8 cellular contexts compared by ENCODE assay signal in the genomic region with DNA sequence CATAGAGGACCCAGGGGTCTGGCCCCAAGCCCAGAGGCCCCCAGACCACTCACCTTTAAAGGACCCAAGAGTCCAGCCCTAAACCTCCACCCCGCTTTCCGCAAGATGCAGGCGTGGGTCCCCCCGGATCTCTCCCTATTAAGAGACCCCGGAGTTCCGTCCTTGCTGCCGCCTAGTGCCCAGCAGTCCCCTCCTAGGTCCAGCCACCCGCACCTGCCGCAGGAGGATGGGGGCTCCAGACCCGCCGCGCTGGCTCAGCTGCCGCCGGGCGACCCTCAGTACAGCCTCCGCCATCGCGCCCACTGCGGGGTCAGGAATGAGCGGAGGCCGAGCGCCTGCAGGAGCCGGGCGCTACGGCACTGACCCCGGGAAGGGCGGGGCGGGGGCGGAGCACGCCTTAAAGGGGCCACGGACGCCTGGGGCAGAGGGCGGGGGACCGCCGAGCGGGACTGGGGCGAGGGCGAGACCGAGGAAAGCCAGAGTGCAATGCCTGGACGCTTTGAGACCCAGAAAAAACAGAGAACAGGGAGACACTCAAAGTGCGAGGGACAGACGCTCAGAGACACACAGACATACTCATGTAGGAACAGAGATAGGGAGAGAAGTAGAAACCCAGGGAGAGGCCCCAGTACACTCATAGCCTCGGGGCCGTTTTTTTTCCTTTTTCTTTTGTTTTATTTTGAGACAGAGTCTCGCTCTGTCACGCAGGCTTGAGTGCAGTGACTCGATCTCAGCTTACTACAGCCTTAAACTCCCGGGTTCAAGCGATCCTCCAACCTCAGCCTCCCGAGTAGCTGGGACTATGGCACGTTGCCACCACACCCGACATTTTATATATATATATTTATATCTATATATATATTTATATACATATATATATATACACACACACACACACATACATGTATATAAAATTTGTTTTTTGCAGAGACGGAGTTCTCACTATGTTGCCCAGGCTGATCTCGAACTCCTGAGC. TPM values are rescaled to one million over a fixed set of nuclear protein-coding genes. Genes with fewer than 3 reads are reported as not detected.
DNase-seq lines count a peak whose midpoint lies in the region; ATAC-seq and TF ChIP-seq lines count a peak whose summit lies in the region.

A gene with protein sequence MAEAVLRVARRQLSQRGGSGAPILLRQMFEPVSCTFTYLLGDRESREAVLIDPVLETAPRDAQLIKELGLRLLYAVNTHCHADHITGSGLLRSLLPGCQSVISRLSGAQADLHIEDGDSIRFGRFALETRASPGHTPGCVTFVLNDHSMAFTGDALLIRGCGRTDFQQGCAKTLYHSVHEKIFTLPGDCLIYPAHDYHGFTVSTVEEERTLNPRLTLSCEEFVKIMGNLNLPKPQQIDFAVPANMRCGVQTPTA (minus strand): TSS at position 318 of the 976 bp plus-strand sequence. CDS start 24 bp downstream, at position 294.

- H2AFZ ChIP-seq in Loucy (ENCODE audit: low read length) (peak within 1 kb of the TSS; percentile 94), parathyroid adenoma (peak within 1 kb of the TSS; percentile 96)

- H3K4me1 ChIP-seq in Loucy (ENCODE audit: insufficient read depth, low read length, poor library complexity, severe bottlenecking) (peaks cover 7% of the 10 kb centered on the region), adipocyte (ENCODE audit: control insufficient read depth, insufficient read depth, low read length) (peaks cover 27% of the 10 kb centered on the region), parathyroid adenoma (peaks cover 6% of the 10 kb centered on the region), upper lobe of right lung (peaks cover 30% of the 10 kb centered on the region)

- H3K27ac ChIP-seq in parathyroid adenoma, result peak within 1 kb of the TSS; percentile 58
- H3K27ac ChIP-seq in upper lobe of right lung, result peak within 1 kb of the TSS; percentile 90

- H3K79me2 ChIP-seq in Loucy (ENCODE audit: insufficient read depth, low read length) (peaks cover 37% of the 10 kb centered on the region), parathyroid adenoma (no peaks in the 10 kb centered on the region)

- H3K36me3 ChIP-seq in Loucy (ENCODE audit: insufficient read depth, low read length) (no peaks in the 10 kb centered on the region), adipocyte (ENCODE audit: control insufficient read depth, insufficient read depth, low read length, severe bottlenecking) (no peaks in the 10 kb centered on the region), parathyroid adenoma (ENCODE audit: control insufficient read depth, insufficient read depth, low read length) (no peaks in the 10 kb centered on the region), upper lobe of right lung (no peaks in the 10 kb centered on the region)

- H3K27me3 ChIP-seq in Loucy (ENCODE audit: insufficient read depth, low read length, poor library complexity, severe bottlenecking) (no peaks in the 10 kb centered on the region), adipocyte (replicated peaks; ENCODE audit: control insufficient read depth, insufficient read depth, low read length) (no peaks in the 10 kb centered on the region), parathyroid adenoma (ENCODE audit: control insufficient read depth, insufficient read depth, low read length) (no peaks in the 10 kb centered on the region), upper lobe of right lung (no peaks in the 10 kb centered on the region)

- no peaks in the 10 kb centered on the region for H3K9me3 ChIP-seq in Loucy (ENCODE audit: insufficient read depth, low read depth, low read length)
- H3K9me3 ChIP-seq in adipocyte (ENCODE audit: control insufficient read depth, low read length), result no peaks in the 10 kb centered on the region
- no peaks in the 10 kb centered on the region for H3K9me3 ChIP-seq in parathyroid adenoma (ENCODE audit: control insufficient read depth, low read length)
- no peaks in the 10 kb centered on the region for H3K9me3 ChIP-seq in upper lobe of right lung

- peaks cover 32% of the 10 kb centered on the region for H3K36me3 Mint-ChIP-seq in Calu3 (ENCODE audit: insufficient read depth, unreplicated experiment)

- BruUV-seq in Calu3 (replicated peaks; lab: Mats Ljungman, UMichigan), result no TSS peak

- H3K4me1 Mint-ChIP-seq in Calu3 (ENCODE audit: low read depth, unreplicated experiment), result peaks cover 19% of the 10 kb centered on the region

- no peaks in the 10 kb centered on the region for H3F3A ChIP-seq in Loucy (ENCODE audit: low read depth)

- peak within 1 kb of the TSS; percentile 96 for H3K4me3 Mint-ChIP-seq in Calu3 (ENCODE audit: low read depth, unreplicated experiment)

- no peaks in the 10 kb centered on the region for H3K9me2 ChIP-seq in Loucy (replicated peaks; ENCODE audit: low read depth, low read length)

- peak; percentile 86 for DNase-seq in Calu3
- peak; percentile 49 for DNase-seq in T follicular helper cell (ENCODE audit: low read depth)
- DNase-seq in adipocyte (ENCODE audit: low read depth), result peak; percentile 88
- DNase-seq in cardiac septum (ENCODE audit: low spot score), result peak; percentile 92
- peak; percentile 93 for DNase-seq in upper lobe of right lung

- CTCF ChIA-PET in Calu3 (lab: Charles Lee), result interaction anchor here (1.3 kb wide), 1 partner anchor 80 kb away, joined by 5 read pairs; no protein-coding TSS in a partner anchor

- peak; percentile 56 for ATAC-seq in GM21576 (IDR thresholded peaks at IDR 0.05; ENCODE audit: unreplicated experiment)
- peak; percentile 94 for ATAC-seq in upper lobe of right lung

- H3K4me2 ChIP-seq in Loucy (ENCODE audit: low read depth, low read length, poor library complexity, severe bottlenecking) (peak within 1 kb of the TSS; percentile 86), parathyroid adenoma (ENCODE audit: low read length) (peak within 1 kb of the TSS; percentile 94)

- H3K27ac Mint-ChIP-seq in Calu3 (ENCODE audit: unreplicated experiment), result peak within 1 kb of the TSS; percentile 79

- H3K9ac ChIP-seq in Loucy (ENCODE audit: low read depth, low read length, poor library complexity, severe bottlenecking) (peak within 1 kb of the TSS; percentile 87), adipocyte (ENCODE audit: low read length) (peak within 1 kb of the TSS; percentile 97), parathyroid adenoma (peak within 1 kb of the TSS; percentile 68)

- no peaks in the 10 kb centered on the region for H3K9me3 Mint-ChIP-seq in Calu3 (ENCODE audit: low read depth, unreplicated experiment)

- H3K4me3 ChIP-seq in Loucy (ENCODE audit: low read length, poor library complexity, severe bottlenecking), result peak within 1 kb of the TSS; percentile 91
- peak within 1 kb of the TSS; percentile 97 for H3K4me3 ChIP-seq in adipocyte (ENCODE audit: low read length)
- peak within 1 kb of the TSS; percentile 73 for H3K4me3 ChIP-seq in parathyroid adenoma (ENCODE audit: low read depth, low read length)
- peak within 1 kb of the TSS; percentile 94 for H3K4me3 ChIP-seq in upper lobe of right lung

- peaks cover 14% of the 10 kb centered on the region for H4K20me1 ChIP-seq in Loucy (ENCODE audit: insufficient read depth, low read length, poor library complexity, severe bottlenecking)

- intact Hi-C loops in Calu3 (cut with micrococcal nuclease; ENCODE audit: unreplicated experiment), result no loop called here
- intact Hi-C loops in cardiac septum (cut with DNase I), result no loop called here
- intact Hi-C loops in upper lobe of right lung (cut with DNase I), result no loop called here

- no peaks in the 10 kb centered on the region for H3K27me3 Mint-ChIP-seq in Calu3 (ENCODE audit: unreplicated experiment)

- no peak for TF ChIP-seq CTCF in Calu3 (IDR thresholded peaks at IDR 0.05; ENCODE audit: unreplicated experiment)
- TF ChIP-seq CTCF in Loucy (conservative IDR thresholded peaks at IDR 0.05; ENCODE audit: low read length), result no peak
- no peak for TF ChIP-seq CTCF in parathyroid adenoma (IDR thresholded peaks at IDR 0.05)
- no peak for TF ChIP-seq CTCF in upper lobe of right lung (IDR thresholded peaks at IDR 0.05)

RNA-seq across cellular contexts. Expression of the gene that starts here (rescaled TPM):
- total RNA-seq in Calu3 (2022) (44.8 and 48.4 TPM in 2 replicates), cardiac septum (12.2 TPM), upper lobe of right lung (34.6 TPM)

Comparison
In these comparisons a context has a peak if more than half of its experiments do, and no peak if none do; other contexts are left out.
1. Peak in every context shown above with its lines: DNase-seq, ATAC-seq, H3K4me3 ChIP-seq and H3K27ac ChIP-seq.